ENCODE assay signal across 8 cellular contexts in genomic region chr19:10654610-10655456, GRCh38. TPM values are rescaled to one million over a fixed set of nuclear protein-coding genes. Genes with fewer than 3 reads are reported as not detected.
DNase-seq lines count a peak whose midpoint lies in the region; ATAC-seq and TF ChIP-seq lines count a peak whose summit lies in the region.

No MANE protein-coding gene starts in this region.

- no peaks in the 10 kb centered on the region for H3K9me3 ChIP-seq in HCT116 (ENCODE audit: control insufficient read depth in 1 of 2, insufficient read depth in 1 of 2, low read depth in 1 of 2, low read length in 2 of 2)
- no peaks in the 10 kb centered on the region for H3K9me3 ChIP-seq in lung (ENCODE audit: control insufficient read depth in 2 of 2, insufficient read depth in 1 of 2, low read length in 1 of 2)

- RAD21 ChIA-PET in HCT116 (lab: Charles Lee; ENCODE audit: low non-redundant PET in 1 of 2, low total read pairs in 2 of 2, uncharacterized antibody in 2 of 2, unreplicated experiment in 2 of 2) = no interaction called here

- H3K36me3 ChIP-seq in HCT116 (ENCODE audit: control insufficient read depth in 1 of 2, insufficient read depth in 2 of 2, low read length in 2 of 2) = peaks cover 3 to 28% of the 10 kb centered on the region in 2 experiments
- H3K36me3 ChIP-seq in lung (ENCODE audit: control insufficient read depth in 2 of 2, insufficient read depth in 2 of 2, low read length in 2 of 2) = no peaks in the 10 kb centered on the region

- peaks cover 11 to 31% of the 10 kb centered on the region in 2 experiments for H3K4me1 ChIP-seq in HCT116 (ENCODE audit: control insufficient read depth in 1 of 2, insufficient read depth in 2 of 2, low read length in 2 of 2)
- H3K4me1 ChIP-seq in lung (ENCODE audit: control insufficient read depth in 2 of 2, insufficient read depth in 2 of 2, low read length in 2 of 2) = peaks cover 2 to 13% of the 10 kb centered on the region in 2 donors

- CTCF ChIA-PET in HCT116 (lab: Charles Lee) = interaction anchor here (1.0 kb wide), 1 partner anchor 73 kb away, joined by 3 read pairs; no protein-coding TSS in a partner anchor

- ATAC-seq in HCT116 (peak; percentile 54), lung (ENCODE audit: insufficient read depth, low FRiP score) (peak; percentile 16), GM21528 (IDR thresholded peaks at IDR 0.05; ENCODE audit: low FRiP score, unreplicated experiment) (no peak)

- TF ChIP-seq CTCF in HCT116 (IDR thresholded peaks at IDR 0.05 in 2 of 3, conservative IDR thresholded peaks at IDR 0.05 in 1 of 3; ENCODE audit: borderline replicate concordance in 1 of 3, insufficient read depth in 1 of 3, low read depth in 2 of 3, low read length in 2 of 3) (no peak), lung (IDR thresholded peaks at IDR 0.05; ENCODE audit: control extremely low read depth, extremely low read depth) (no peak)

- H3K9ac ChIP-seq in HCT116 (ENCODE audit: low read length) = peak overlapping the region; percentile 100

- H3K4me2 ChIP-seq in HCT116 (ENCODE audit: low read length) = peak overlapping the region; percentile 96

- DNase-seq in ELR (ENCODE audit: low read depth) = peak; percentile 63
- no peak for DNase-seq in HCT116 (ENCODE audit: low read depth, low spot score)
- peak; percentile 51 for DNase-seq in NCI-H128 (lab: John Stamatoyannopoulos, UW; ENCODE audit: unreplicated experiment)
- peak; percentile 60 for DNase-seq in activated CD4-positive, alpha-beta T cell treated with anti-CD3 and anti-CD28 coated beads for 4 hours
- DNase-seq in ecto neural progenitor cell (ENCODE audit: low spot score) = peak; percentile 94
- peak; percentile 49 for DNase-seq in lung (ENCODE audit: low spot score)
- peak; percentile 20 for DNase-seq in stimulated activated CD8-positive, alpha-beta memory T cell treated with anti-CD3 and anti-CD28 coated beads, Interleukin-15, amount 100 ng/mL, for 1 hour (ENCODE audit: low read depth)

- POLR2A ChIA-PET in HCT116 (lab: Charles Lee) = no interaction called here

- 1% methylated on average over 43 to 73 of the region's 73 CpGs for WGBS in lung, 2 donors

- no peaks in the 10 kb centered on the region for H3K9me2 ChIP-seq in HCT116 (ENCODE audit: insufficient read depth)

- peaks cover 74% of the 10 kb centered on the region for H3K79me2 ChIP-seq in HCT116 (ENCODE audit: insufficient read depth, low read length)

- no TSS peak for BruUV-seq in HCT116 (replicated peaks; lab: Mats Ljungman, UMichigan)

- H3K27ac ChIP-seq in HCT116 (ENCODE audit: low read depth, low read length) (peak overlapping the region; percentile 94), lung (ENCODE audit: low read depth in 1 of 2, low read length in 1 of 2) (peak overlapping the region; percentile 95 to 97)

- intact Hi-C loops in HCT116 (cut with micrococcal nuclease) = loop anchor here (5.0 kb wide), 2 partner anchors 42 to 88 kb away; partner anchors contain the start of genes CDKN2D and KRI1

- H3K27me3 ChIP-seq in HCT116 (ENCODE audit: insufficient read depth, low read length) (no peaks in the 10 kb centered on the region), lung (ENCODE audit: control insufficient read depth, insufficient read depth) (no peaks in the 10 kb centered on the region)

- H3K4me3 ChIP-seq in HCT116 (replicated peaks in 1 of 2; ENCODE audit: low read depth in 1 of 2, low read length in 2 of 2) (peak overlapping the region; percentile 80 to 92), lung (peak overlapping the region; percentile 72)

- peak; percentile 41 for TF ChIP-seq POLR2A in HCT116 (IDR thresholded peaks at IDR 0.05; ENCODE audit: borderline replicate concordance, extremely low read depth, insufficient read depth, insufficient read length)

- peaks cover 30% of the 10 kb centered on the region; the same call in 1 of the 2 replicates for H4K20me1 ChIP-seq in HCT116 (ENCODE audit: insufficient read depth)

- H2AFZ ChIP-seq in HCT116 (ENCODE audit: low read depth, low read length, poor library complexity, severe bottlenecking) = no peak overlapping the region

- TF ChIP-seq RAD21 in HCT116 (IDR thresholded peaks at IDR 0.05; ENCODE audit: low read depth) = no peak

TF ChIP-seq in HCT116, 20 proteins besides CTCF, POLR2A, EP300 and RAD21:
- 0 out of 2 replicates have a peak, but pooled peaks have one; percentile 23 for TF ChIP-seq SIN3A (IDR thresholded peaks at IDR 0.05; ENCODE audit: low read depth)
- no peak for TF ChIP-seq SRF (IDR thresholded peaks at IDR 0.05; ENCODE audit: low read depth)
- no peak for TF ChIP-seq REST (IDR thresholded peaks at IDR 0.05; ENCODE audit: low read depth)
- peak; percentile 92 for TF ChIP-seq YY1 (IDR thresholded peaks at IDR 0.05; ENCODE audit: extremely low read depth, insufficient replicate concordance, low read depth, low read length)
- TF ChIP-seq, protein P1, sequence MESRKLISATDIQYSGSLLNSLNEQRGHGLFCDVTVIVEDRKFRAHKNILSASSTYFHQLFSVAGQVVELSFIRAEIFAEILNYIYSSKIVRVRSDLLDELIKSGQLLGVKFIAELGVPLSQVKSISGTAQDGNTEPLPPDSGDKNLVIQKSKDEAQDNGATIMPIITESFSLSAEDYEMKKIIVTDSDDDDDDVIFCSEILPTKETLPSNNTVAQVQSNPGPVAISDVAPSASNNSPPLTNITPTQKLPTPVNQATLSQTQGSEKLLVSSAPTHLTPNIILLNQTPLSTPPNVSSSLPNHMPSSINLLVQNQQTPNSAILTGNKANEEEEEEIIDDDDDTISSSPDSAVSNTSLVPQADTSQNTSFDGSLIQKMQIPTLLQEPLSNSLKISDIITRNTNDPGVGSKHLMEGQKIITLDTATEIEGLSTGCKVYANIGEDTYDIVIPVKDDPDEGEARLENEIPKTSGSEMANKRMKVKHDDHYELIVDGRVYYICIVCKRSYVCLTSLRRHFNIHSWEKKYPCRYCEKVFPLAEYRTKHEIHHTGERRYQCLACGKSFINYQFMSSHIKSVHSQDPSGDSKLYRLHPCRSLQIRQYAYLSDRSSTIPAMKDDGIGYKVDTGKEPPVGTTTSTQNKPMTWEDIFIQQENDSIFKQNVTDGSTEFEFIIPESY (IDR thresholded peaks at IDR 0.05; ENCODE audit: extremely low read depth, insufficient replicate concordance, low read length) = no peak
- peak; percentile 52 for TF ChIP-seq TCF7L2 (IDR thresholded peaks at IDR 0.05; ENCODE audit: borderline replicate concordance, extremely low read depth, insufficient read depth, insufficient read length)
- TF ChIP-seq POLR2AphosphoS5 (IDR thresholded peaks at IDR 0.05; ENCODE audit: low read depth, low read length) = 0 out of 2 replicates have a peak, but pooled peaks have one; percentile 42

RNA-seq across cellular contexts. Expression of gene ILF3, which starts 0.7 kb away (rescaled TPM):
- total RNA-seq in HCT116 (2021; ENCODE audit: unreplicated experiment) (430 TPM), lung (100 to 1,000 TPM; 146 to 225 TPM)
- 242 and 278 TPM in 2 replicates for polyA plus RNA-seq in HCT116 (2012)
- polyA plus RNA-seq in lung = 100 to 1,000 TPM; 105 to 117 TPM

RNA-seq across cellular contexts. Expression of gene SLC44A2, which starts 29.5 kb away (rescaled TPM):
- total RNA-seq in HCT116 (2021; ENCODE audit: unreplicated experiment) (90.9 TPM), lung (100 to 1,000 TPM; 115 to 173 TPM)
- 62.0 and 79.9 TPM in 2 replicates for polyA plus RNA-seq in HCT116 (2012)
- 100 to 1,000 TPM in 1 of 2 donors, 10 to 100 TPM in 1; 83.6 to 122 TPM for polyA plus RNA-seq in lung

RNA-seq across cellular contexts. Expression of gene QTRT1, which starts 46.4 kb away (rescaled TPM):
- total RNA-seq in HCT116 (2021; ENCODE audit: unreplicated experiment) (54.6 TPM), lung (10 to 100 TPM; 21.0 to 54.5 TPM)
- polyA plus RNA-seq in HCT116 (2012) = 57.8 and 69.3 TPM in 2 replicates
- 10 to 100 TPM; 46.9 to 70.6 TPM for polyA plus RNA-seq in lung
